14 cellular contexts compared by ENCODE assay signal in genomic region chr1:230083053-230083452, GRCh38. TPM values are rescaled to one million over a fixed set of nuclear protein-coding genes. Genes with fewer than 3 reads are reported as not detected.
DNase-seq lines count a peak whose midpoint lies in the region; ATAC-seq and TF ChIP-seq lines count a peak whose summit lies in the region.
"Had no signal": no experiment of that assay in that cellular context is flagged by ENCODE, and none has a peak within 500 bp of the region (broad histone marks: within the 10 kb centered on the region; RNA-seq: fewer than 3 reads in every experiment).

No MANE protein-coding gene starts in this region.

- DNase-seq in activated CD4-positive, alpha-beta T cell treated with anti-CD3 and anti-CD28 coated beads, Interleukin-2, amount 10 ng/mL, durations not matched to agents 7 days and 5 days, result no peak
- no peak for DNase-seq in activated CD4-positive, alpha-beta T cell treated with anti-CD3 and anti-CD28 coated beads for 1 hour
- DNase-seq in T-cell (no peak), epithelial cell of prostate (ENCODE audit: low read depth, low spot score) (no peak), smooth muscle cell (lab: John Stamatoyannopoulos, UW; ENCODE audit: unreplicated experiment) (no peak), amniotic stem cell (lab: John Stamatoyannopoulos, UW) (no peak), OCI-LY7 (ENCODE audit: low spot score) (no peak)
- DNase-seq: DMS53, heart right ventricle, NCI-H345, ovary had no signal

- no TSS peak for BruUV-seq in OCI-LY7 (replicated peaks; lab: Mats Ljungman, UMichigan)

- H3K4me3 ChIP-seq in smooth muscle cell (no peak overlapping the region), OCI-LY7 (ENCODE audit: low read depth, low read length, poor library complexity, severe bottlenecking) (no peak overlapping the region)
- H3K4me3 ChIP-seq: heart right ventricle, ovary, vagina had no signal

- CTCF ChIA-PET in activated CD4-positive, alpha-beta T cell treated with anti-CD3 and anti-CD28 coated beads, Interleukin-2, amount 10 ng/mL, durations not matched to agents 7 days and 5 days (lab: Charles Lee), result interaction anchor here (0.9 to 2.5 kb wide), 5 partner anchors 10 to 23 kb away, joined by 3 to 8 read pairs (median 5); no protein-coding TSS in a partner anchor
- CTCF ChIA-PET in T-cell (lab: Charles Lee), result no interaction called here
- CTCF ChIA-PET in OCI-LY7 (lab: Charles Lee; ENCODE audit: unreplicated experiment), result no interaction called here

- H2AFZ ChIP-seq in smooth muscle cell (ENCODE audit: low read depth) (no peak overlapping the region), OCI-LY7 (ENCODE audit: low read length) (no peak overlapping the region)

- no peaks in the 10 kb centered on the region for H3K27me3 ChIP-seq in smooth muscle cell (ENCODE audit: low read depth)
- H3K27me3 ChIP-seq: heart right ventricle, ovary, vagina had no signal

- H3F3A ChIP-seq in smooth muscle cell (ENCODE audit: low read depth), result peaks cover 53% of the 10 kb centered on the region

- no peaks in the 10 kb centered on the region for H3K27me3 Mint-ChIP-seq in activated CD4-positive, alpha-beta T cell treated with anti-CD3 and anti-CD28 coated beads, Interleukin-2, amount 10 ng/mL, durations not matched to agents 7 days and 5 days
- no peaks in the 10 kb centered on the region for H3K27me3 Mint-ChIP-seq in T-cell

- H3K9me3 Mint-ChIP-seq in activated CD4-positive, alpha-beta T cell treated with anti-CD3 and anti-CD28 coated beads, Interleukin-2, amount 10 ng/mL, durations not matched to agents 7 days and 5 days, result peaks cover 8% of the 10 kb centered on the region
- peaks cover 0 to 5% (median 5%) of the 10 kb centered on the region in 3 donors for H3K9me3 Mint-ChIP-seq in T-cell

- POLR2A ChIA-PET in activated CD4-positive, alpha-beta T cell treated with anti-CD3 and anti-CD28 coated beads, Interleukin-2, amount 10 ng/mL, durations not matched to agents 7 days and 5 days (lab: Charles Lee), result no interaction called here
- POLR2A ChIA-PET in T-cell (lab: Charles Lee) (no interaction called here), OCI-LY7 (lab: Charles Lee) (interaction anchor here (0.6 kb wide), 1 partner anchor 788 kb away, joined by 3 read pairs; no protein-coding TSS in a partner anchor)

- H4K20me1 ChIP-seq in smooth muscle cell (ENCODE audit: low read depth) (no peaks in the 10 kb centered on the region), OCI-LY7 (ENCODE audit: insufficient read depth, low read length) (no peaks in the 10 kb centered on the region; the same call in 1 of the 2 replicates)

- H3K4me1 ChIP-seq in smooth muscle cell (ENCODE audit: low read depth) (peaks cover 58% of the 10 kb centered on the region), OCI-LY7 (ENCODE audit: insufficient read depth, low read length, poor library complexity, severe bottlenecking) (peaks cover 13% of the 10 kb centered on the region)

- peaks cover 84% of the 10 kb centered on the region for H3K79me2 ChIP-seq in smooth muscle cell (ENCODE audit: low read depth)
- peaks cover 24% of the 10 kb centered on the region; the same call in 1 of the 2 replicates for H3K79me2 ChIP-seq in OCI-LY7 (ENCODE audit: insufficient read depth, low read depth, low read length)

- H3K9me2 ChIP-seq in OCI-LY7 (ENCODE audit: insufficient read depth, low read length), result no peaks in the 10 kb centered on the region

- H3K36me3 ChIP-seq in smooth muscle cell (ENCODE audit: low read depth) (no peaks in the 10 kb centered on the region), OCI-LY7 (ENCODE audit: insufficient read depth, low read length) (peaks cover 4% of the 10 kb centered on the region)
- H3K36me3 ChIP-seq: ovary, vagina had no signal

- H3K36me3 Mint-ChIP-seq in activated CD4-positive, alpha-beta T cell treated with anti-CD3 and anti-CD28 coated beads, Interleukin-2, amount 10 ng/mL, durations not matched to agents 7 days and 5 days (ENCODE audit: low read depth), result peaks cover 22% of the 10 kb centered on the region
- peaks cover 7% of the 10 kb centered on the region for H3K36me3 Mint-ChIP-seq in T-cell

- H3K4me3 Mint-ChIP-seq in activated CD4-positive, alpha-beta T cell treated with anti-CD3 and anti-CD28 coated beads, Interleukin-2, amount 10 ng/mL, durations not matched to agents 7 days and 5 days, result peak overlapping the region; percentile 4
- H3K4me3 Mint-ChIP-seq in T-cell, result peak overlapping the region in 1 of 3 donors; percentile 18
- H3K4me3 Mint-ChIP-seq: endodermal cell had no signal

- TF ChIP-seq CTCF in smooth muscle cell (IDR thresholded peaks at IDR 0.05; ENCODE audit: borderline replicate concordance, insufficient read depth, poor library complexity, severe bottlenecking) (no peak), OCI-LY7 (conservative IDR thresholded peaks at IDR 0.05; ENCODE audit: low read length) (no peak)

- peak overlapping the region; percentile 97 for H3K27ac ChIP-seq in epithelial cell of prostate
- peak overlapping the region; percentile 98 for H3K27ac ChIP-seq in smooth muscle cell (ENCODE audit: low read depth)
- H3K27ac ChIP-seq in OCI-LY7 (ENCODE audit: low read depth, low read length, poor library complexity, severe bottlenecking), result no peak overlapping the region
- H3K27ac ChIP-seq: ovary had no signal

- peak overlapping the region; percentile 55 for H3K27ac Mint-ChIP-seq in activated CD4-positive, alpha-beta T cell treated with anti-CD3 and anti-CD28 coated beads, Interleukin-2, amount 10 ng/mL, durations not matched to agents 7 days and 5 days
- H3K27ac Mint-ChIP-seq in T-cell, result peak overlapping the region; percentile 13 to 53
- H3K27ac Mint-ChIP-seq: endodermal cell had no signal

- H3K9ac ChIP-seq in smooth muscle cell (ENCODE audit: low read depth), result no peak overlapping the region

- H3K4me2 ChIP-seq in smooth muscle cell (no peak overlapping the region), OCI-LY7 (ENCODE audit: low read length) (no peak overlapping the region)

- intact Hi-C loops in OCI-LY7 (cut with micrococcal nuclease; ENCODE audit: unreplicated experiment), result no loop called here

- WGBS in smooth muscle cell (ENCODE audit: low lambda C conversion rate), result 99% methylated on average over 9 of the region's 9 CpGs

- peaks cover 45% of the 10 kb centered on the region for H3K4me1 Mint-ChIP-seq in activated CD4-positive, alpha-beta T cell treated with anti-CD3 and anti-CD28 coated beads, Interleukin-2, amount 10 ng/mL, durations not matched to agents 7 days and 5 days
- peaks cover 49 to 66% (median 57%) of the 10 kb centered on the region in 3 donors for H3K4me1 Mint-ChIP-seq in T-cell

- no peak for ATAC-seq in T-cell (replicated peaks in 1 of 4)
- no peak for ATAC-seq in HG02763 (IDR thresholded peaks at IDR 0.05; ENCODE audit: unreplicated experiment)
- ATAC-seq: heart right ventricle had no signal

- no peaks in the 10 kb centered on the region for H3K9me3 ChIP-seq in smooth muscle cell (replicated peaks; ENCODE audit: low read depth)
- no peaks in the 10 kb centered on the region for H3K9me3 ChIP-seq in OCI-LY7 (ENCODE audit: low read length)
- H3K9me3 ChIP-seq: heart right ventricle, ovary, vagina had no signal

RNA-seq across cellular contexts. Expression of gene GALNT2, which starts 16.0 kb away (rescaled TPM):
- 10 to 100 TPM; 22.7 to 28.4 TPM for total RNA-seq in activated CD4-positive, alpha-beta T cell treated with anti-CD3 and anti-CD28 coated beads, Interleukin-2, amount 10 ng/mL, durations not matched to agents 7 days and 5 days
- total RNA-seq in T-cell (10 to 100 TPM; 22.2 to 29.7 (median 23.5) TPM), smooth muscle cell (76.4 and 91.0 TPM in 2 replicates), OCI-LY7 (2022) (56.4 and 67.3 TPM in 2 replicates)
- 152 and 162 TPM in 2 replicates for polyA plus RNA-seq in smooth muscle cell
- 26.3 and 29.9 TPM in 2 replicates for total RNA-seq in OCI-LY7 (2014; rRNA removed; shearing (Covaris generic))
